8 cellular contexts compared by ENCODE assay signal in genomic region chr17:16406742-16407674, GRCh38. TPM values are rescaled to one million over a fixed set of nuclear protein-coding genes. Genes with fewer than 3 reads are reported as not detected.
DNase-seq lines count a peak whose midpoint lies in the region; ATAC-seq and TF ChIP-seq lines count a peak whose summit lies in the region.

No MANE protein-coding gene starts in this region.

- H3K36me3 ChIP-seq in neural progenitor cell: no peaks in the 10 kb centered on the region

- peak overlapping the region; percentile 80 for H3K4me2 ChIP-seq in neural progenitor cell

- H3K9me3 ChIP-seq in neural progenitor cell (ENCODE audit: low read depth): no peaks in the 10 kb centered on the region

- H3K79me2 ChIP-seq in neural progenitor cell (ENCODE audit: low read depth): no peaks in the 10 kb centered on the region

- peak; percentile 47 for ATAC-seq in activated CD4-positive, alpha-beta T cell treated with anti-CD3 and anti-CD28 coated beads for 36 hours

- peak; percentile 50 for TF ChIP-seq CTCF in neural progenitor cell (IDR thresholded peaks at IDR 0.05)

- no peaks in the 10 kb centered on the region for H4K20me1 ChIP-seq in neural progenitor cell (ENCODE audit: low read depth)

- H3K4me3 ChIP-seq in neural progenitor cell: peak overlapping the region; percentile 57

- no peaks in the 10 kb centered on the region for H3K9me3 Mint-ChIP-seq in activated CD4-positive, alpha-beta T cell treated with anti-CD3 and anti-CD28 coated beads for 36 hours (ENCODE audit: low read depth)
- H3K9me3 Mint-ChIP-seq in neural progenitor cell: no peaks in the 10 kb centered on the region

- CTCF ChIA-PET in activated CD4-positive, alpha-beta T cell treated with anti-CD3 and anti-CD28 coated beads for 36 hours (lab: Charles Lee): interaction anchor here (0.5 to 0.6 kb wide), 2 partner anchors 44 to 139 kb away, joined by 3 read pairs; no protein-coding TSS in a partner anchor

- H3K36me3 Mint-ChIP-seq in activated CD4-positive, alpha-beta T cell treated with anti-CD3 and anti-CD28 coated beads for 36 hours (ENCODE audit: low read depth): no peaks in the 10 kb centered on the region
- H3K36me3 Mint-ChIP-seq in neural progenitor cell: no peaks in the 10 kb centered on the region

- POLR2A ChIA-PET in activated CD4-positive, alpha-beta T cell treated with anti-CD3 and anti-CD28 coated beads for 36 hours (lab: Charles Lee): interaction anchor here (1.2 kb wide), 1 partner anchor 32 kb away, joined by 3 read pairs; no protein-coding TSS in a partner anchor

- peaks cover 6% of the 10 kb centered on the region for H3K4me1 Mint-ChIP-seq in activated CD4-positive, alpha-beta T cell treated with anti-CD3 and anti-CD28 coated beads for 36 hours
- peaks cover 12% of the 10 kb centered on the region for H3K4me1 Mint-ChIP-seq in neural progenitor cell

- peak overlapping the region; percentile 50 for H3K4me3 Mint-ChIP-seq in activated CD4-positive, alpha-beta T cell treated with anti-CD3 and anti-CD28 coated beads for 36 hours
- H3K4me3 Mint-ChIP-seq in neural progenitor cell: peak overlapping the region; percentile 81

- H3K27me3 ChIP-seq in neural progenitor cell: no peaks in the 10 kb centered on the region

- no peak overlapping the region for H3K27ac ChIP-seq in neural progenitor cell

- H3K27me3 Mint-ChIP-seq in activated CD4-positive, alpha-beta T cell treated with anti-CD3 and anti-CD28 coated beads for 36 hours: peaks cover 9% of the 10 kb centered on the region
- H3K27me3 Mint-ChIP-seq in neural progenitor cell (ENCODE audit: insufficient read depth, low read depth): peaks cover 5% of the 10 kb centered on the region

- peak; percentile 30 for DNase-seq in activated CD4-positive, alpha-beta T cell treated with anti-CD3 and anti-CD28 coated beads for 36 hours
- DNase-seq in activated CD4-positive, alpha-beta T cell treated with anti-CD3 and anti-CD28 coated beads, Interleukin-2, amount 50 U/mL, for 4 hours: no peak
- DNase-seq in SHP77 (lab: John Stamatoyannopoulos, UW) (peak; percentile 94 to 96), fibroblast of peridontal ligament (ENCODE audit: extremely low read depth) (peak; percentile 20), neural progenitor cell (ENCODE audit: low spot score) (peak; percentile 89), HK-2 (ENCODE audit: unreplicated experiment) (no peak), 8988T (no peak), GDM1 (lab: John Stamatoyannopoulos, UW) (no peak)

- peaks cover 4% of the 10 kb centered on the region for H3K4me1 ChIP-seq in neural progenitor cell

- peaks cover 23% of the 10 kb centered on the region for H3F3A ChIP-seq in neural progenitor cell (ENCODE audit: low read depth)

- H3K27ac Mint-ChIP-seq in activated CD4-positive, alpha-beta T cell treated with anti-CD3 and anti-CD28 coated beads for 36 hours: no peak overlapping the region
- no peak overlapping the region for H3K27ac Mint-ChIP-seq in neural progenitor cell

- peak overlapping the region; percentile 89 for H2AFZ ChIP-seq in neural progenitor cell (replicated peaks)

- intact Hi-C loops in activated CD4-positive, alpha-beta T cell treated with anti-CD3 and anti-CD28 coated beads for 36 hours (cut with DNase I, micrococcal nuclease): no loop called here

- H3K9ac ChIP-seq in neural progenitor cell: no peak overlapping the region

RNA-seq across cellular contexts. Expression of gene TRPV2, which starts 8.4 kb away (rescaled TPM):
- 10 to 100 TPM; 24.3 to 35.6 TPM for total RNA-seq in activated CD4-positive, alpha-beta T cell treated with anti-CD3 and anti-CD28 coated beads for 36 hours
- 0.49 and 0.53 TPM in 2 replicates for total RNA-seq in neural progenitor cell (ENCODE audit: low replicate concordance)

RNA-seq across cellular contexts. Expression of gene UBB, which starts 26.1 kb away (rescaled TPM):
- 1,000 to 10,000 TPM; 1,578 to 1,806 TPM for total RNA-seq in activated CD4-positive, alpha-beta T cell treated with anti-CD3 and anti-CD28 coated beads for 36 hours
- total RNA-seq in neural progenitor cell (ENCODE audit: low replicate concordance): 1,249 and 1,476 TPM in 2 replicates

RNA-seq across cellular contexts. Expression of gene CENPV, which starts 53.7 kb away (rescaled TPM):
- total RNA-seq in activated CD4-positive, alpha-beta T cell treated with anti-CD3 and anti-CD28 coated beads for 36 hours: 100 to 1,000 TPM; 100 to 132 TPM
- 220 and 338 TPM in 2 replicates for total RNA-seq in neural progenitor cell (ENCODE audit: low replicate concordance)

Comparison
In these comparisons a context has a peak if more than half of its experiments do, and no peak if none do; other contexts are left out.
1. DNase-seq: peak in activated CD4-positive, alpha-beta T cell treated with anti-CD3 and anti-CD28 coated beads for 36 hours (single experiment), SHP77 (2 of 2), fibroblast of peridontal ligament (single experiment) and neural progenitor cell (single experiment); none in activated CD4-positive, alpha-beta T cell treated with anti-CD3 and anti-CD28 coated beads, Interleukin-2, amount 50 U/mL, for 4 hours (0 of 2), HK-2 (single experiment), 8988T (single experiment) and GDM1 (single experiment).
2. RNA of gene TRPV2, which starts 8.4 kb away (total RNA-seq): 24.3 to 35.6 TPM in activated CD4-positive, alpha-beta T cell treated with anti-CD3 and anti-CD28 coated beads for 36 hours; 0.49 to 0.53 TPM in neural progenitor cell; every median in the first group is over 10 times any median in the second.